ENCODE assay signal across 9 cellular contexts in genomic region chr15:41512078-41512394, GRCh38. TPM values are rescaled to one million over a fixed set of nuclear protein-coding genes. Genes with fewer than 3 reads are reported as not detected.
A peak's percentile ranks its signal among the peaks of the same experiment; 100 is the strongest.
DNase-seq lines count a peak whose midpoint lies in the region; ATAC-seq and TF ChIP-seq lines count a peak whose summit lies in the region.
"Had no signal": no experiment of that assay in that cellular context is flagged by ENCODE, and none has a peak within 500 bp of the region (broad histone marks: within the 10 kb centered on the region; RNA-seq: fewer than 3 reads in every experiment).

No MANE protein-coding gene starts in this region.

- WGBS in esophagus muscularis mucosa: 5% methylated on average over 19 of the region's 30 CpGs
- WGBS in sigmoid colon, 2 donors: 1 to 2% methylated on average over 30 of the region's 30 CpGs

- no peak for TF ChIP-seq POLR2A in esophagus muscularis mucosa (IDR thresholded peaks at IDR 0.05; ENCODE audit: low read depth)
- TF ChIP-seq POLR2A in sigmoid colon (IDR thresholded peaks at IDR 0.05): no peak
- no peak for TF ChIP-seq POLR2A in GM18505 (IDR thresholded peaks at IDR 0.05; ENCODE audit: borderline replicate concordance, extremely low read depth, insufficient read depth, insufficient read length)

- DNase-seq in GM13977 (ENCODE audit: low spot score): peak; percentile 63
- peak; percentile 35 for DNase-seq in activated CD4-positive, alpha-beta T cell treated with anti-CD3 and anti-CD28 coated beads for 48 hours
- DNase-seq in esophagus muscularis mucosa (ENCODE audit: extremely low spot score): no peak
- no peak for DNase-seq in sigmoid colon
- no peak for DNase-seq in G401 (ENCODE audit: low spot score)
- no peak for DNase-seq in activated gamma-delta T cell (lab: John Stamatoyannopoulos, UW)

- TF ChIP-seq EP300 in esophagus muscularis mucosa (IDR thresholded peaks at IDR 0.05) (no peak), sigmoid colon (IDR thresholded peaks at IDR 0.05) (no peak)

- H3K27me3 ChIP-seq in esophagus muscularis mucosa (peaks cover 3 to 42% (median 27%) of the 10 kb centered on the region in 4 donors), sigmoid colon (peaks cover 28 to 44% (median 35%) of the 10 kb centered on the region in 3 donors)

- H3K4me1 ChIP-seq in esophagus muscularis mucosa (peaks cover 28 to 33% (median 29%) of the 10 kb centered on the region in 4 donors), sigmoid colon (peaks cover 0 to 28% (median 27%) of the 10 kb centered on the region in 4 donors)

- intact Hi-C loops in esophagus muscularis mucosa (cut with DNase I): no loop called here
- intact Hi-C loops in sigmoid colon (cut with DNase I): no loop called here

- H3K27ac ChIP-seq in esophagus muscularis mucosa (replicated peaks in 1 of 4): no peak overlapping the region
- H3K27ac ChIP-seq in sigmoid colon: no peak overlapping the region
- H3K27ac ChIP-seq: HL-60 had no signal

- peaks cover 0 to 7% (median 1%) of the 10 kb centered on the region in 4 donors for H3K36me3 ChIP-seq in esophagus muscularis mucosa
- peaks cover 0 to under 1% (median 0%) of the 10 kb centered on the region in 4 donors for H3K36me3 ChIP-seq in sigmoid colon

- H3K4me3 ChIP-seq in esophagus muscularis mucosa (peak overlapping the region; percentile 40 to 52 (median 46)), sigmoid colon (peak overlapping the region in 3 of 4 donors; percentile 27 to 36 (median 35))

- no peaks in the 10 kb centered on the region for H3K9me3 ChIP-seq in esophagus muscularis mucosa
- H3K9me3 ChIP-seq in sigmoid colon: no peaks in the 10 kb centered on the region

- no peak for ATAC-seq in GM18505 (IDR thresholded peaks at IDR 0.05; ENCODE audit: unreplicated experiment)
- ATAC-seq: Panc1 had no signal

- in situ Hi-C loops in GM13977 (cut with MboI; ENCODE audit: low pct_unique_long_range_greater_than_20kb, low sequenced_read_pairs, unreplicated experiment) (no loop called here), G401 (cut with HindIII; ENCODE audit: low sequenced_read_pairs) (no loop called here)

- TF ChIP-seq CTCF in GM13977 (IDR thresholded peaks at IDR 0.05; ENCODE audit: extremely low read depth, insufficient read depth, missing control alignments) (no peak), esophagus muscularis mucosa (IDR thresholded peaks at IDR 0.05) (no peak), sigmoid colon (IDR thresholded peaks at IDR 0.05) (no peak)

RNA-seq across cellular contexts. Expression of gene LTK, which starts 1.6 kb away (rescaled TPM):
- 1 to 10 TPM in 1 of 4 donors, under 1 TPM in 2, not detected in 1; 0.33 to 2.4 (median 0.69) TPM for total RNA-seq in esophagus muscularis mucosa
- total RNA-seq in sigmoid colon: 1 to 10 TPM in 3 of 4 donors, not detected in 1; 1.6 to 2.5 (median 1.8) TPM
- 1 to 10 TPM; 4.1 to 4.8 (median 4.6) TPM for polyA plus RNA-seq in sigmoid colon
- total RNA-seq in G401 (2014; rRNA removed; shearing (Covaris generic)): not detected in 2 replicates

RNA-seq across cellular contexts. Expression of gene ITPKA, which starts 18.4 kb away (rescaled TPM):
- total RNA-seq in esophagus muscularis mucosa (1 to 10 TPM in 1 of 4 donors, under 1 TPM in 3; 0.83 to 2.5 (median 0.97) TPM), sigmoid colon (1 to 10 TPM in 2 of 4 donors, under 1 TPM in 1, not detected in 1; 0.49 to 1.4 (median 1.4) TPM)
- polyA plus RNA-seq in sigmoid colon: 10 to 100 TPM; 11.3 to 52.9 (median 28.4) TPM
- total RNA-seq in G401 (2014; rRNA removed; shearing (Covaris generic)): 12.4 and 20.0 TPM in 2 replicates

RNA-seq across cellular contexts. Expression of gene RPAP1, which starts 32.0 kb away (rescaled TPM):
- total RNA-seq in esophagus muscularis mucosa: 10 to 100 TPM; 11.2 to 46.6 (median 28.0) TPM
- 10 to 100 TPM; 13.8 to 22.2 (median 15.4) TPM for total RNA-seq in sigmoid colon
- polyA plus RNA-seq in sigmoid colon: 10 to 100 TPM in 1 of 3 donors, 1 to 10 TPM in 2; 4.2 to 18.8 (median 4.2) TPM
- 24.3 and 46.5 TPM in 2 replicates for total RNA-seq in G401 (2014; rRNA removed; shearing (Covaris generic))

RNA-seq across cellular contexts. Expression of gene TYRO3, which starts 47.0 kb away (rescaled TPM):
- total RNA-seq in esophagus muscularis mucosa (1 to 10 TPM; 4.6 to 8.7 (median 7.1) TPM), sigmoid colon (1 to 10 TPM; 3.9 to 6.6 (median 4.3) TPM)
- polyA plus RNA-seq in sigmoid colon: 1 to 10 TPM; 1.4 to 4.4 (median 1.8) TPM
- total RNA-seq in G401 (2014; rRNA removed; shearing (Covaris generic)): 25.9 and 26.2 TPM in 2 replicates

Comparison
In these comparisons a context has a peak if more than half of its experiments do, and no peak if none do; other contexts are left out.
1. DNase-seq: peak in GM13977 (single experiment) and activated CD4-positive, alpha-beta T cell treated with anti-CD3 and anti-CD28 coated beads for 48 hours (single experiment); none in esophagus muscularis mucosa (single experiment), sigmoid colon (single experiment), G401 (single experiment) and activated gamma-delta T cell (single experiment).